ENCODE assay signal across 16 cellular contexts in the genomic region with DNA sequence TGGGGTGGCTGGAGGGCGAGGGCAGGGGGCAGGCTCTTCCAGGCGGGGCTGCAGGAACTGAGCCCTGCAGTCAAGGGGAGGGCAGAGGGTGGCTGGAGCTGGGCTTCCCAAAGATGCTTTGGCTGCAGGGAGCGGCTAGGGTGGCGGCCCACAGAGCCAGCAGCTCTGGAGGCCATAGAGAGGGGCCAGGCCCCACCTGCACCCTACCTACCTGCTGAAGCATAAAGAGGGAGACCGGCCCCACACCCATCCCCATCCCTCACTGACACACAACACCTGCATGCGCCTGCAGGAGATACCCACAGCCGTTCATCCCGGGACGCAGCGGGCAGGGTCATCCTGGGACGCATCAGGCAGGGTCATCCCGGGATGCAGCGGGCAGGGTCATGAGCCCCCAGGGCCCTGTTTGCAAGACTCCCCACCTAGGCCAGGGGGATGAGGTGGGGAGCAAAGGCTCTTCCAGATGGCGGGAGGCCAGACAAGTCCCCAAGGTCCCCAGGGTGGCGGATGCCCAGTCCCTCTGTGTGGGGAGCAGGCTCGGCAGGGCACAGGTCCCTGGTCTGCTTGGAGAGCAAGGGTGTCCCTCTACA.
"Had no signal": no experiment of that assay in that cellular context is flagged by ENCODE, and none has a peak within 500 bp of the region (broad histone marks: within the 10 kb centered on the region; RNA-seq: fewer than 3 reads in every experiment).

No MANE protein-coding gene starts in this region.

- H3K36me3 ChIP-seq: esophagus muscularis mucosa, gastrocnemius medialis, heart right ventricle, left lung, pancreas, right lobe of liver, stomach, thoracic aorta had no signal

- H3K9me3 ChIP-seq: esophagus muscularis mucosa, gastrocnemius medialis, heart right ventricle, left lung, pancreas, right lobe of liver, stomach, thoracic aorta had no signal

- DNase-seq: cerebellar nuclear complex; effector memory CD8-positive, alpha-beta T cell; gastrocnemius medialis; naive thymus-derived CD4-positive, alpha-beta T cell; right lobe of liver; stimulated activated CD4-positive, alpha-beta T cell treated with anti-CD3 and anti-CD28 coated beads, Interleukin-15, amount 100 ng/mL, for 24 hours; stimulated activated CD4-positive, alpha-beta T cell treated with anti-CD3 and anti-CD28 coated beads, Interleukin-1b, Interleukin-23, amount 100 ng/mL, for 48 hours; stimulated activated naive CD4-positive, alpha-beta T cell had no signal

- H3K4me3 ChIP-seq: esophagus muscularis mucosa, gastrocnemius medialis, heart right ventricle, left lung, lung, pancreas, right lobe of liver, stomach, thoracic aorta had no signal

- ATAC-seq: effector memory CD8-positive, alpha-beta T cell; gastrocnemius medialis; naive thymus-derived CD4-positive, alpha-beta T cell had no signal

- H3K27me3 ChIP-seq: pancreas, right lobe of liver had no signal

- H3K27ac ChIP-seq: epithelial cell of prostate, esophagus muscularis mucosa, gastrocnemius medialis, left lung, pancreas, right lobe of liver, stomach, thoracic aorta had no signal
